Comparison of ENCODE assay signal across 17 cellular contexts in genomic region chr6:169689247-169689646, GRCh38. TPM values are rescaled to one million over a fixed set of nuclear protein-coding genes. Genes with fewer than 3 reads are reported as not detected.
DNase-seq lines count a peak whose midpoint lies in the region; ATAC-seq and TF ChIP-seq lines count a peak whose summit lies in the region.
"Had no signal": no experiment of that assay in that cellular context is flagged by ENCODE, and none has a peak within 500 bp of the region (broad histone marks: within the 10 kb centered on the region; RNA-seq: fewer than 3 reads in every experiment).

No MANE protein-coding gene starts in this region.

- no peaks in the 10 kb centered on the region for H3K4me1 ChIP-seq in MM.1S (ENCODE audit: low read length)
- H3K4me1 ChIP-seq: spleen, testis had no signal

- peaks cover 19% of the 10 kb centered on the region for H3K9me3 Mint-ChIP-seq in HFFc6
- H3K9me3 Mint-ChIP-seq in activated naive CD8-positive, alpha-beta T cell treated with anti-CD3 and anti-CD28 coated beads, Interleukin-2, amount 50 U/mL, for 24 hours, result peaks cover 23% of the 10 kb centered on the region

- H3K9me2 ChIP-seq in MM.1S (replicated peaks; ENCODE audit: insufficient read depth, low read length), result no peaks in the 10 kb centered on the region

- H3K4me2 ChIP-seq in MM.1S (ENCODE audit: low read depth, low read length), result no peak overlapping the region

- no peak for TF ChIP-seq CTCF in HFFc6 (IDR thresholded peaks at IDR 0.05)
- no peak for TF ChIP-seq CTCF in MM.1S (IDR thresholded peaks at IDR 0.05; ENCODE audit: low read length)

- H3K36me3 ChIP-seq in MM.1S (replicated peaks; ENCODE audit: insufficient read depth, low read length), result no peaks in the 10 kb centered on the region

- peak overlapping the region; percentile 86 for H3K27ac Mint-ChIP-seq in HFFc6
- no peak overlapping the region for H3K27ac Mint-ChIP-seq in activated naive CD8-positive, alpha-beta T cell treated with anti-CD3 and anti-CD28 coated beads, Interleukin-2, amount 50 U/mL, for 24 hours
- H3K27ac Mint-ChIP-seq: activated naive CD4-positive, alpha-beta T cell treated with anti-CD3 and anti-CD28 coated beads for 36 hours had no signal

- H3K4me3 Mint-ChIP-seq in HFFc6, result peak overlapping the region; percentile 46; the same call in 1 of the 2 replicates
- H3K4me3 Mint-ChIP-seq in activated naive CD8-positive, alpha-beta T cell treated with anti-CD3 and anti-CD28 coated beads, Interleukin-2, amount 50 U/mL, for 24 hours, result no peak overlapping the region
- H3K4me3 Mint-ChIP-seq: activated naive CD4-positive, alpha-beta T cell treated with anti-CD3 and anti-CD28 coated beads for 36 hours had no signal

- H3K36me3 Mint-ChIP-seq in HFFc6 (ENCODE audit: low read depth), result peaks cover 70% of the 10 kb centered on the region
- H3K36me3 Mint-ChIP-seq in activated naive CD8-positive, alpha-beta T cell treated with anti-CD3 and anti-CD28 coated beads, Interleukin-2, amount 50 U/mL, for 24 hours (ENCODE audit: low read depth), result peaks cover 68% of the 10 kb centered on the region

- no peaks in the 10 kb centered on the region for H3K79me2 ChIP-seq in MM.1S (ENCODE audit: low read length)

- H3K27ac ChIP-seq in MM.1S (ENCODE audit: low read length), result no peak overlapping the region
- H3K27ac ChIP-seq: spleen, testis had no signal

- no peaks in the 10 kb centered on the region for H3F3A ChIP-seq in MM.1S (ENCODE audit: insufficient read depth, low read length)

- H3K4me3 ChIP-seq in skeletal muscle cell (ENCODE audit: low read depth, low read length) (no peak overlapping the region), MM.1S (ENCODE audit: low read length) (no peak overlapping the region)
- H3K4me3 ChIP-seq: spleen, testis had no signal

- no peaks in the 10 kb centered on the region for H3K27me3 ChIP-seq in MM.1S (replicated peaks; ENCODE audit: insufficient read depth, low read length)
- H3K27me3 ChIP-seq: spleen, testis had no signal

- no peak overlapping the region for H3K9ac ChIP-seq in MM.1S (ENCODE audit: low read length)

- no peak overlapping the region for H2AFZ ChIP-seq in MM.1S (ENCODE audit: low read length)

- no peaks in the 10 kb centered on the region for H3K9me3 ChIP-seq in MM.1S (replicated peaks; ENCODE audit: insufficient read depth, low read length)
- H3K9me3 ChIP-seq: testis had no signal

- H3K27me3 Mint-ChIP-seq in HFFc6 (ENCODE audit: insufficient read depth), result no peaks in the 10 kb centered on the region
- no peaks in the 10 kb centered on the region for H3K27me3 Mint-ChIP-seq in activated naive CD8-positive, alpha-beta T cell treated with anti-CD3 and anti-CD28 coated beads, Interleukin-2, amount 50 U/mL, for 24 hours

- ATAC-seq in HG03460 (IDR thresholded peaks at IDR 0.05; ENCODE audit: unreplicated experiment), result no peak
- ATAC-seq in activated naive CD8-positive, alpha-beta T cell treated with anti-CD3 and anti-CD28 coated beads, Interleukin-2, amount 50 U/mL, for 24 hours, result no peak

- H4K20me1 ChIP-seq in MM.1S (ENCODE audit: insufficient read depth, low read length), result no peaks in the 10 kb centered on the region

- H3K4me1 Mint-ChIP-seq in HFFc6 (ENCODE audit: low read depth), result peaks cover 25% of the 10 kb centered on the region
- peaks cover 2% of the 10 kb centered on the region for H3K4me1 Mint-ChIP-seq in activated naive CD8-positive, alpha-beta T cell treated with anti-CD3 and anti-CD28 coated beads, Interleukin-2, amount 50 U/mL, for 24 hours

- DNase-seq in HFFc6 (peak; percentile 60), RPMI7951 (ENCODE audit: low read depth) (peak; percentile 92), fibroblast of gingiva (ENCODE audit: low read depth) (peak; percentile 97), skeletal muscle cell (ENCODE audit: low read depth) (peak; percentile 42), MM.1S (no peak)
- no peak for DNase-seq in stimulated activated CD4-positive, alpha-beta T cell treated with anti-CD3 and anti-CD28 coated beads, Interleukin-2, amount 100 ng/mL, for 24 hours
- DNase-seq in activated naive CD8-positive, alpha-beta T cell treated with anti-CD3 and anti-CD28 coated beads, Interleukin-2, amount 50 U/mL, for 24 hours, result no peak
- DNase-seq: activated naive CD4-positive, alpha-beta T cell treated with anti-CD3 and anti-CD28 coated beads for 36 hours; Calu3; cerebellar nuclear complex; NCI-H1694 treated with DMSO at 0.1 percent for 48 hours; NCI-H526 treated with DMSO at 0.1 percent for 48 hours; occipital lobe; SHP77; spleen; testis had no signal

RNA-seq across cellular contexts. Expression of gene WDR27, which starts 12.6 kb away (rescaled TPM):
- total RNA-seq in HFFc6 (2021; fragmentation: NEBNext Ultra II Directional; extraction: Animal tissue kit (Norgen Biotek cat#: 25700)), result 10 to 100 TPM in 5 of 6 experiments, 1 to 10 TPM in 1; 10.0 to 15.8 (median 12.1) TPM
- 9.3 and 12.3 TPM in 2 replicates for total RNA-seq in RPMI7951 (2014; rRNA removed; shearing (Covaris generic))

RNA-seq across cellular contexts. Expression of gene C6orf120, which starts 12.7 kb away (rescaled TPM):
- total RNA-seq in HFFc6 (2021; fragmentation: NEBNext Ultra II Directional; extraction: Animal tissue kit (Norgen Biotek cat#: 25700)), result 10 to 100 TPM; 44.9 to 53.5 (median 48.7) TPM
- total RNA-seq in RPMI7951 (2014; rRNA removed; shearing (Covaris generic)), result 47.7 and 55.5 TPM in 2 replicates

RNA-seq across cellular contexts. Expression of gene PHF10, which starts 35.1 kb away (rescaled TPM):
- 10 to 100 TPM; 14.4 to 20.4 (median 18.7) TPM for total RNA-seq in HFFc6 (2021; fragmentation: NEBNext Ultra II Directional; extraction: Animal tissue kit (Norgen Biotek cat#: 25700))
- 19.3 and 26.6 TPM in 2 replicates for total RNA-seq in RPMI7951 (2014; rRNA removed; shearing (Covaris generic))

Comparison
In these comparisons a context has a peak if more than half of its experiments do, and no peak if none do; other contexts are left out.
1. DNase-seq: peak in HFFc6 (single experiment), RPMI7951 (single experiment), fibroblast of gingiva (single experiment) and skeletal muscle cell (single experiment); none in stimulated activated CD4-positive, alpha-beta T cell treated with anti-CD3 and anti-CD28 coated beads, Interleukin-2, amount 100 ng/mL, for 24 hours (0 of 2), MM.1S (single experiment) and activated naive CD8-positive, alpha-beta T cell treated with anti-CD3 and anti-CD28 coated beads, Interleukin-2, amount 50 U/mL, for 24 hours (single experiment).